26 cellular contexts compared by ENCODE assay signal in the genomic region with DNA sequence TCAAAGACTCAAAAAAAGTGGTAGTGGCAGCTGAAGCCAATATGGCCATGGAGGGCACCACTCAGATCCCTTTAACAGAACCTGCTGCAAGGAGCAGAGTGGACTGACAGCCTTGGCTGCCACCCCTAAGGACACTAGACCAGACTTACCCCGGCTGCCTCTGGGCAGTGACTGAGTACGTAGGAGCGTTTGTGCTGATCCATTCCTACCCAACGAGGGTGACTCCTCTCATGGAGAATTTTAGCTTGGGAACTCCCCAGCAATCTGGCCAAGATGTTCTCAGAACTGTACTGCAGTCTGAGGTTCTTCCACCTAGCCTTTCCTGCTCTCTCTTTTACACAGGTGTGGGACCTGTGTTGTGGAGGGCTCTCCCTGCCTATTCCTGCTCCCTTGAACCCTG. TPM values are rescaled to one million over a fixed set of nuclear protein-coding genes. Genes with fewer than 3 reads are reported as not detected.
"Had no signal": no experiment of that assay in that cellular context is flagged by ENCODE, and none has a peak within 500 bp of the region (broad histone marks: within the 10 kb centered on the region; RNA-seq: fewer than 3 reads in every experiment).

No MANE protein-coding gene starts in this region.

- H3K4me3 ChIP-seq: coronary artery, left lung, mucosa of descending colon, right atrium auricular region, skin epidermis, tibial nerve, uterus had no signal

- H3K36me3 Mint-ChIP-seq: activated naive CD8-positive, alpha-beta T cell treated with anti-CD3 and anti-CD28 coated beads for 36 hours; naive thymus-derived CD8-positive, alpha-beta T cell had no signal

- H3K27ac Mint-ChIP-seq: activated B cell treated with CpG ODN at 0.5 μM for 24 hours; activated naive CD8-positive, alpha-beta T cell treated with anti-CD3 and anti-CD28 coated beads for 36 hours; activated T-cell treated with anti-CD3 and anti-CD28 coated beads, Interleukin-2, amount 50 U/mL, for 72 hours; naive thymus-derived CD8-positive, alpha-beta T cell; T-helper 17 cell had no signal

- H3K9me3 ChIP-seq: left lung, mucosa of descending colon, right atrium auricular region, tibial nerve, uterus had no signal

- H3K9me3 Mint-ChIP-seq: activated B cell treated with CpG ODN at 0.5 μM for 24 hours; activated naive CD8-positive, alpha-beta T cell treated with anti-CD3 and anti-CD28 coated beads for 36 hours; activated T-cell treated with anti-CD3 and anti-CD28 coated beads, Interleukin-2, amount 50 U/mL, for 72 hours; central memory CD8-positive, alpha-beta T cell; naive thymus-derived CD8-positive, alpha-beta T cell had no signal

- FAIRE-seq: endothelial cell of umbilical vein, TTC549 had no signal

- H3K27ac ChIP-seq: brain microvascular endothelial cell, coronary artery, left lung, right atrium auricular region, skin epidermis, tibial nerve, uterus had no signal

- H3K4me1 Mint-ChIP-seq: activated B cell treated with CpG ODN at 0.5 μM for 24 hours; activated naive CD8-positive, alpha-beta T cell treated with anti-CD3 and anti-CD28 coated beads for 36 hours; central memory CD8-positive, alpha-beta T cell; naive thymus-derived CD8-positive, alpha-beta T cell had no signal

- H3K4me1 ChIP-seq: right atrium auricular region, uterus had no signal

- DNase-seq: activated B cell treated with CpG ODN at 0.5 μM for 24 hours; activated CD4-positive, alpha-beta T cell treated with anti-CD3 and anti-CD28 coated beads for 48 hours; activated CD8-positive, alpha-beta memory T cell treated with anti-CD3 and anti-CD28 coated beads, Interleukin-2, amount 50 U/mL, for 48 hours; activated gamma-delta T cell treated with Interleukin-2 at 50 U/mL for 16 hours; activated naive CD8-positive, alpha-beta T cell treated with anti-CD3 and anti-CD28 coated beads for 36 hours; activated T-cell treated with anti-CD3 and anti-CD28 coated beads, Interleukin-2, amount 50 U/mL, for 72 hours; brain microvascular endothelial cell; effector CD4-positive, alpha-beta T cell; islet precursor cell; left lung; mucosa of descending colon; naive thymus-derived CD8-positive, alpha-beta T cell; stimulated activated CD4-positive, alpha-beta T cell treated with anti-CD3 and anti-CD28 coated beads, Interleukin-15, amount 100 ng/mL, for 24 hours; stimulated activated CD4-positive, alpha-beta T cell treated with anti-CD3 and anti-CD28 coated beads, Interleukin-4, amount 100 ng/mL, for 4 hours; stimulated activated CD8-positive, alpha-beta memory T cell treated with anti-CD3 and anti-CD28 coated beads, Interleukin-4, amount 100 ng/mL, for 48 hours; stimulated activated naive CD4-positive, alpha-beta T cell treated with Interleukin-2 at 50 U/mL for 16 hours; substantia nigra; T-helper 17 cell; uterus had no signal

- H3K36me3 ChIP-seq: brain microvascular endothelial cell, left lung, right atrium auricular region, tibial nerve, uterus had no signal

- H3K4me3 Mint-ChIP-seq: activated B cell treated with CpG ODN at 0.5 μM for 24 hours; activated naive CD8-positive, alpha-beta T cell treated with anti-CD3 and anti-CD28 coated beads for 36 hours; activated T-cell treated with anti-CD3 and anti-CD28 coated beads, Interleukin-2, amount 50 U/mL, for 72 hours; central memory CD8-positive, alpha-beta T cell; naive thymus-derived CD8-positive, alpha-beta T cell; T-helper 17 cell had no signal

- H3K27me3 ChIP-seq: brain microvascular endothelial cell, left lung, right atrium auricular region, tibial nerve, uterus had no signal

- ATAC-seq: activated T-cell treated with anti-CD3 and anti-CD28 coated beads, Interleukin-2, amount 50 U/mL, for 72 hours; left lung; mucosa of descending colon; naive thymus-derived CD8-positive, alpha-beta T cell; T-helper 17 cell had no signal

RNA-seq across cellular contexts. Expression of gene CLEC3B, which starts 22.1 kb away (rescaled TPM):
- total RNA-seq: activated B cell treated with CpG ODN at 0.5 μM for 24 hours; activated naive CD8-positive, alpha-beta T cell treated with anti-CD3 and anti-CD28 coated beads for 36 hours; endothelial cell of umbilical vein had no signal
- polyA plus RNA-seq: naive thymus-derived CD8-positive, alpha-beta T cell had no signal
